8 cellular contexts compared by ENCODE assay signal in the genomic region with DNA sequence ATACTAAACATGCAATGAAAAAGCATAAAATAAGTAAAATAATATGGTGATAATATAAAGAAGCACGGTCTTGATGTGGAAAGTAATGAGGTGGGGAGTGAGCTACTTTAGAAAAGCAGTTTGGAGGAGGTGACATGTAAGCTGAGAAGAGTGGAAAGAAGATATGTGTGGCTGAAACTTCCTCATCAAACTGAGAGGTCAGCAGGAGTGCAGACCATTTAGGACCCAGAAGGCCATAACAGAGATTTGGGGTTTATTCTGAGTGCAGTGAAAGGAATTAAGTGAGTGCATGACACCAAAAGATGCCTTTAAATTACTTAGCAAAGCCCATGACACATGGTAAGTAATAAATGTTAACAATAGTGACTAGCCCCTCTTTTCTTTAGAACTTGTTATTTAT. TPM values are rescaled to one million over a fixed set of nuclear protein-coding genes. Genes with fewer than 3 reads are reported as not detected.
DNase-seq lines count a peak whose midpoint lies in the region; ATAC-seq and TF ChIP-seq lines count a peak whose summit lies in the region.

No MANE protein-coding gene starts in this region.

- H3K4me3 ChIP-seq in HEK293 (ENCODE audit: low read depth, low read length) = peak overlapping the region; percentile 92
- peak overlapping the region; percentile 94 for H3K4me3 ChIP-seq in iPS-18a (ENCODE audit: low read length)
- no peak overlapping the region for H3K4me3 ChIP-seq in trophoblast cell (ENCODE audit: low read depth, low read length)

- H4K12ac ChIP-seq in trophoblast cell (ENCODE audit: low read depth, low read length) = no peak overlapping the region

- H3K79me1 ChIP-seq in trophoblast cell (ENCODE audit: low read length) = peaks cover 9% of the 10 kb centered on the region

- H3K4ac ChIP-seq in trophoblast cell (ENCODE audit: low read depth, low read length) = no peak overlapping the region

- no peak overlapping the region for H3K18ac ChIP-seq in trophoblast cell (ENCODE audit: low read length)

- CTCF ChIA-PET in HEK293 (lab: Yijun Ruan, JAX) = interaction anchor here (1.3 to 1.7 kb wide), 2 partner anchors 16 to 33 kb away, joined by 3 to 12 read pairs; no protein-coding TSS in a partner anchor

- H2BK12ac ChIP-seq in trophoblast cell (ENCODE audit: low read length) = no peak overlapping the region

- TF ChIP-seq CTCF in HEK293 (tag by site-specific recombination; IDR thresholded peaks at IDR 0.05) (no peak), omental fat pad (IDR thresholded peaks at IDR 0.05) (no peak)

- no peak overlapping the region for H3K14ac ChIP-seq in trophoblast cell (ENCODE audit: low read length)

- no peak overlapping the region for H3K4me2 ChIP-seq in trophoblast cell (ENCODE audit: low read length)

- no peak overlapping the region for H4K91ac ChIP-seq in trophoblast cell (ENCODE audit: low read depth, low read length)

- H3K4me1 ChIP-seq in HEK293 (ENCODE audit: control insufficient read depth, insufficient read depth, low read length) (no peaks in the 10 kb centered on the region), iPS-18a (ENCODE audit: control insufficient read depth, low read depth, low read length) (no peaks in the 10 kb centered on the region), trophoblast cell (ENCODE audit: control insufficient read depth in 1 of 2, insufficient read depth in 2 of 2, low read length in 2 of 2) (peaks cover 0 to 6% of the 10 kb centered on the region in 2 experiments)

- 100% methylated on average over 1 of the region's 1 CpG for WGBS in trophoblast cell (ENCODE audit: extremely low coverage, insufficient coverage, insufficient read length)

- no peak overlapping the region for H3K23ac ChIP-seq in trophoblast cell (ENCODE audit: low read length)

- H3K79me2 ChIP-seq in trophoblast cell (ENCODE audit: control insufficient read depth, insufficient read depth, low read length, poor library complexity) = peaks cover 8% of the 10 kb centered on the region

- H3K36me3 ChIP-seq in HEK293 (ENCODE audit: control insufficient read depth in 2 of 2, insufficient read depth in 1 of 2, low read length in 2 of 2) = no peaks in the 10 kb centered on the region
- H3K36me3 ChIP-seq in iPS-18a (ENCODE audit: control insufficient read depth, low read depth, low read length) = no peaks in the 10 kb centered on the region
- no peaks in the 10 kb centered on the region for H3K36me3 ChIP-seq in trophoblast cell (ENCODE audit: control insufficient read depth in 1 of 2, insufficient read depth in 2 of 2, low read length in 2 of 2)

- no peak overlapping the region for H2BK120ac ChIP-seq in trophoblast cell (ENCODE audit: insufficient read depth, low read length, poor library complexity)

- H3K9me3 ChIP-seq in HEK293 (ENCODE audit: control insufficient read depth, insufficient read depth, low read depth, low read length) = no peaks in the 10 kb centered on the region
- H3K9me3 ChIP-seq in iPS-18a (ENCODE audit: control insufficient read depth, low read depth, low read length) = no peaks in the 10 kb centered on the region
- no peaks in the 10 kb centered on the region for H3K9me3 ChIP-seq in trophoblast cell (ENCODE audit: insufficient read depth, low read depth, low read length)

- ATAC-seq in GM18502 (IDR thresholded peaks at IDR 0.05; ENCODE audit: poor library complexity, unreplicated experiment) (peak; percentile 38), omental fat pad (ENCODE audit: low FRiP score) (no peak)

- no peak overlapping the region for H2BK5ac ChIP-seq in trophoblast cell (ENCODE audit: low read depth, low read length, poor library complexity)

- H3K27ac ChIP-seq in HEK293 (ENCODE audit: extremely low read depth, low read depth, low read length) (no peak overlapping the region), iPS-18a (ENCODE audit: low read length) (no peak overlapping the region), trophoblast cell (ENCODE audit: low read depth, low read length) (no peak overlapping the region)

- peak; percentile 7 for DNase-seq in RKO (ENCODE audit: low spot score)
- no peak for DNase-seq in SIG-M5 treated with dmso at 0.1 percent for 504 hours (lab: John Stamatoyannopoulos, UW; ENCODE audit: unreplicated experiment)
- no peak for DNase-seq in trophoblast cell
- no peak for DNase-seq in NCI-H1417 treated with DMSO at 0.1 percent for 48 hours (lab: John Stamatoyannopoulos, UW)
- no peak for DNase-seq in omental fat pad (ENCODE audit: low spot score)

- POLR2A ChIA-PET in HEK293 (lab: Yijun Ruan, JAX) = interaction anchor here (0.8 to 1.3 kb wide), 5 partner anchors 8 to 41 kb away, joined by 3 to 4 read pairs (median 3); no protein-coding TSS in a partner anchor

- no peak overlapping the region for H2AK5ac ChIP-seq in trophoblast cell (ENCODE audit: low read length)

- H3K27me3 ChIP-seq in iPS-18a (ENCODE audit: control insufficient read depth, insufficient read depth, low read length) (no peaks in the 10 kb centered on the region), trophoblast cell (ENCODE audit: insufficient read depth, low read length) (no peaks in the 10 kb centered on the region)

- no peak overlapping the region for H4K8ac ChIP-seq in trophoblast cell (ENCODE audit: low read depth, low read length)

- H3K9ac ChIP-seq in iPS-18a (ENCODE audit: low read length) (no peak overlapping the region), trophoblast cell (ENCODE audit: low read length) (no peak overlapping the region)

- no peak overlapping the region for H2AFZ ChIP-seq in trophoblast cell (ENCODE audit: insufficient read depth, low read length, poor library complexity)

TF ChIP-seq in HEK293, 187 proteins besides CTCF, POLR2A, EP300 and RAD21:
- TF ChIP-seq ZBTB1 (tag by site-specific recombination; IDR thresholded peaks at IDR 0.05) (no peak), ZNF175 (tag by site-specific recombination; IDR thresholded peaks at IDR 0.05) (no peak), ZNF174 (tag by site-specific recombination; IDR thresholded peaks at IDR 0.05) (no peak), ZNF24 (tag by site-specific recombination; IDR thresholded peaks at IDR 0.05) (no peak), ZNF544 (tag by site-specific recombination; IDR thresholded peaks at IDR 0.05) (no peak), ZFP3 (tag by site-specific recombination; IDR thresholded peaks at IDR 0.05; ENCODE audit: low read depth) (no peak), AEBP2 (tag by site-specific recombination; IDR thresholded peaks at IDR 0.05; ENCODE audit: borderline replicate concordance) (no peak), ZNF624 (tag by site-specific recombination; IDR thresholded peaks at IDR 0.05) (no peak), ZNF548 (tag by site-specific recombination; IDR thresholded peaks at IDR 0.05) (no peak), SP2 (tag by site-specific recombination; IDR thresholded peaks at IDR 0.05) (no peak), GFI1B (tag by site-specific recombination; IDR thresholded peaks at IDR 0.05) (no peak), WT1 (tag by site-specific recombination; IDR thresholded peaks at IDR 0.05) (no peak)
- TF ChIP-seq, protein P1, sequence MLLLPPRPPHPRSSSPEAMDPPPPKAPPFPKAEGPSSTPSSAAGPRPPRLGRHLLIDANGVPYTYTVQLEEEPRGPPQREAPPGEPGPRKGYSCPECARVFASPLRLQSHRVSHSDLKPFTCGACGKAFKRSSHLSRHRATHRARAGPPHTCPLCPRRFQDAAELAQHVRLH (tag by site-specific recombination; IDR thresholded peaks at IDR 0.05) = no peak
TF ChIP-seq in HEK293: peak in this region for 0.

RNA-seq across cellular contexts. Expression of gene TMEM182, which starts 24.4 kb away (rescaled TPM):
- polyA plus RNA-seq in trophoblast cell (2013) = 2.7 and 3.2 TPM in 2 replicates
- total RNA-seq in omental fat pad = 1 to 10 TPM; 1.3 to 2.4 (median 1.5) TPM
